ENCODE assay signal across 10 cellular contexts in genomic region chr16:29813644-29814562, GRCh38. TPM values are rescaled to one million over a fixed set of nuclear protein-coding genes. Genes with fewer than 3 reads are reported as not detected.
DNase-seq lines count a peak whose midpoint lies in the region; ATAC-seq and TF ChIP-seq lines count a peak whose summit lies in the region.
"Had no signal": no experiment of that assay in that cellular context is flagged by ENCODE, and none has a peak within 500 bp of the region (broad histone marks: within the 10 kb centered on the region; RNA-seq: fewer than 3 reads in every experiment).

No MANE protein-coding gene starts in this region.

- no peak for TF ChIP-seq CTCF in WERI-Rb-1 (IDR thresholded peaks at IDR 0.05; ENCODE audit: low read depth, low read length)
- TF ChIP-seq CTCF in hepatocyte (IDR thresholded peaks at IDR 0.05; ENCODE audit: poor library complexity): no peak
- no peak for TF ChIP-seq CTCF in PC-9 (conservative IDR thresholded peaks at IDR 0.05)

- DNase-seq in T-helper 1 cell (no peak), WERI-Rb-1 (no peak), hepatocyte (ENCODE audit: low spot score) (no peak), hippocampal formation (lab: John Stamatoyannopoulos, UW) (no peak), PC-9 (no peak), NCI-H1417 (lab: John Stamatoyannopoulos, UW) (no peak)
- no peak for DNase-seq in stimulated activated naive B cell treated with anti-CD40 and anti-IgM and Interleukin-4, amounts not matched to agents 10 μg/mL and 1 μg/mL and 100 μg/mL, for 72 hours
- DNase-seq: testis had no signal

- H3K9me2 ChIP-seq in hepatocyte (replicated peaks; ENCODE audit: insufficient read depth) (no peaks in the 10 kb centered on the region), PC-9 (ENCODE audit: insufficient read depth) (no peaks in the 10 kb centered on the region)

- H3K27ac Mint-ChIP-seq in T-helper 1 cell treated with Interleukin-12 subunit alpha and Interleukin-12 subunit beta and Interleukin-4 antibody, amounts not matched to agents 30 μg/mL and 1 μg/mL, for 36 hours: peak overlapping the region; percentile 45
- H3K27ac Mint-ChIP-seq in stimulated activated naive B cell treated with anti-CD40 and anti-IgM and Interleukin-4, amounts not matched to agents 10 μg/mL and 1 μg/mL and 100 μg/mL, for 72 hours: peak overlapping the region; percentile 73

- no TSS peak for BruUV-seq in PC-9 (replicated peaks; lab: Mats Ljungman, UMichigan)

- H3K27ac ChIP-seq in WERI-Rb-1: peak overlapping the region; percentile 97
- H3K27ac ChIP-seq in hepatocyte: no peak overlapping the region
- H3K27ac ChIP-seq in PC-9: no peak overlapping the region
- H3K27ac ChIP-seq: KMS-11 had no signal

- no peaks in the 10 kb centered on the region for H3K9me3 ChIP-seq in WERI-Rb-1 (ENCODE audit: severe bottlenecking)
- no peaks in the 10 kb centered on the region for H3K9me3 ChIP-seq in hepatocyte (ENCODE audit: low read depth)
- H3K9me3 ChIP-seq in PC-9 (ENCODE audit: insufficient read depth, low read depth): no peaks in the 10 kb centered on the region
- H3K9me3 ChIP-seq: testis had no signal

- H4K20me1 ChIP-seq in hepatocyte (ENCODE audit: insufficient read depth, poor library complexity, severe bottlenecking): peaks cover 14% of the 10 kb centered on the region
- H4K20me1 ChIP-seq in PC-9 (ENCODE audit: insufficient read depth): 0 out of 2 replicates have a peak, but pooled peaks cover 3% of the 10 kb centered on the region

- H3K36me3 Mint-ChIP-seq in T-helper 1 cell treated with Interleukin-12 subunit alpha and Interleukin-12 subunit beta and Interleukin-4 antibody, amounts not matched to agents 30 μg/mL and 1 μg/mL, for 36 hours (ENCODE audit: low read depth): peaks cover 23% of the 10 kb centered on the region
- peaks cover 33 to 39% of the 10 kb centered on the region in 2 donors for H3K36me3 Mint-ChIP-seq in stimulated activated naive B cell treated with anti-CD40 and anti-IgM and Interleukin-4, amounts not matched to agents 10 μg/mL and 1 μg/mL and 100 μg/mL, for 72 hours

- peaks cover 11% of the 10 kb centered on the region for H3K27me3 Mint-ChIP-seq in T-helper 1 cell treated with Interleukin-12 subunit alpha and Interleukin-12 subunit beta and Interleukin-4 antibody, amounts not matched to agents 30 μg/mL and 1 μg/mL, for 36 hours (ENCODE audit: low read depth)
- peaks cover 0 to 15% of the 10 kb centered on the region in 2 donors for H3K27me3 Mint-ChIP-seq in stimulated activated naive B cell treated with anti-CD40 and anti-IgM and Interleukin-4, amounts not matched to agents 10 μg/mL and 1 μg/mL and 100 μg/mL, for 72 hours

- no peaks in the 10 kb centered on the region for H3K9me3 Mint-ChIP-seq in T-helper 1 cell treated with Interleukin-12 subunit alpha and Interleukin-12 subunit beta and Interleukin-4 antibody, amounts not matched to agents 30 μg/mL and 1 μg/mL, for 36 hours
- no peaks in the 10 kb centered on the region for H3K9me3 Mint-ChIP-seq in stimulated activated naive B cell treated with anti-CD40 and anti-IgM and Interleukin-4, amounts not matched to agents 10 μg/mL and 1 μg/mL and 100 μg/mL, for 72 hours

- peak overlapping the region; percentile 36 for H3K4me3 Mint-ChIP-seq in T-helper 1 cell treated with Interleukin-12 subunit alpha and Interleukin-12 subunit beta and Interleukin-4 antibody, amounts not matched to agents 30 μg/mL and 1 μg/mL, for 36 hours
- H3K4me3 Mint-ChIP-seq in stimulated activated naive B cell treated with anti-CD40 and anti-IgM and Interleukin-4, amounts not matched to agents 10 μg/mL and 1 μg/mL and 100 μg/mL, for 72 hours: peak overlapping the region in 1 of 2 donors; percentile 14

- CTCF ChIA-PET in PC-9 (lab: Charles Lee): interaction anchor here (0.6 kb wide), 1 partner anchor 38 kb away, joined by 9 read pairs; no protein-coding TSS in a partner anchor

- H3K36me3 ChIP-seq in WERI-Rb-1 (peaks cover 29% of the 10 kb centered on the region), hepatocyte (replicated peaks; ENCODE audit: insufficient read depth, low read depth) (no peaks in the 10 kb centered on the region), PC-9 (ENCODE audit: low read depth) (0 out of 2 replicates have a peak, but pooled peaks cover 2% of the 10 kb centered on the region)

- H3K4me3 ChIP-seq in WERI-Rb-1 (ENCODE audit: low read depth, low read length) (no peak overlapping the region; the same call in 1 of the 2 replicates), hepatocyte (no peak overlapping the region), PC-9 (no peak overlapping the region)

- H3F3A ChIP-seq in PC-9 (ENCODE audit: insufficient read depth, low read depth): peaks cover 58% of the 10 kb centered on the region

- H3K79me2 ChIP-seq in hepatocyte: peaks cover 51% of the 10 kb centered on the region
- peaks cover 28% of the 10 kb centered on the region for H3K79me2 ChIP-seq in PC-9 (ENCODE audit: low read depth)

- ATAC-seq in stimulated activated naive B cell treated with anti-CD40 and anti-IgM and Interleukin-4, amounts not matched to agents 10 μg/mL and 1 μg/mL and 100 μg/mL, for 72 hours (replicated peaks): no peak

- H3K27me3 ChIP-seq in WERI-Rb-1 (ENCODE audit: insufficient read depth, low read depth, severe bottlenecking) (no peaks in the 10 kb centered on the region), hepatocyte (no peaks in the 10 kb centered on the region), PC-9 (ENCODE audit: insufficient read depth, low read depth) (no peaks in the 10 kb centered on the region)
- H3K27me3 ChIP-seq: testis had no signal

- H3K4me1 ChIP-seq in hepatocyte (ENCODE audit: insufficient read depth) (peaks cover 38% of the 10 kb centered on the region), PC-9 (replicated peaks; ENCODE audit: insufficient read depth) (peaks cover 48% of the 10 kb centered on the region)

- POLR2A ChIA-PET in PC-9 (lab: Charles Lee; ENCODE audit: unreplicated experiment): interaction anchor here (0.6 kb wide), 1 partner anchor 202 kb away, joined by 14 read pairs; no protein-coding TSS in a partner anchor

- peaks cover 50% of the 10 kb centered on the region for H3K4me1 Mint-ChIP-seq in T-helper 1 cell treated with Interleukin-12 subunit alpha and Interleukin-12 subunit beta and Interleukin-4 antibody, amounts not matched to agents 30 μg/mL and 1 μg/mL, for 36 hours (ENCODE audit: low read depth)
- peaks cover 52 to 88% of the 10 kb centered on the region in 2 donors for H3K4me1 Mint-ChIP-seq in stimulated activated naive B cell treated with anti-CD40 and anti-IgM and Interleukin-4, amounts not matched to agents 10 μg/mL and 1 μg/mL and 100 μg/mL, for 72 hours

- 85% methylated on average over 23 of the region's 24 CpGs for WGBS in hepatocyte (ENCODE audit: low lambda C conversion rate, missing lambda C conversion rate)

- intact Hi-C loops in PC-9 (cut with micrococcal nuclease; ENCODE audit: unreplicated experiment): loop anchor here (10.0 kb wide), 1 partner anchor 219 kb away; no protein-coding TSS in a partner anchor

- no peak overlapping the region for H2AFZ ChIP-seq in hepatocyte
- H2AFZ ChIP-seq in PC-9: no peak overlapping the region

- H3K4me2 ChIP-seq in hepatocyte (peak overlapping the region; percentile 91), PC-9 (no peak overlapping the region)

RNA-seq across cellular contexts. Expression of gene PRRT2, which starts 1.9 kb away (rescaled TPM):
- total RNA-seq in hepatocyte (7.0 and 8.0 TPM in 2 replicates), PC-9 (2021) (4.9 and 6.3 TPM in 2 replicates)
- 11.1 and 23.9 TPM in 2 replicates for polyA plus RNA-seq in hepatocyte

RNA-seq across cellular contexts. Expression of gene PAGR1, which starts 2.0 kb away (rescaled TPM):
- total RNA-seq in hepatocyte (31.6 and 39.3 TPM in 2 replicates), PC-9 (2021) (27.5 and 44.6 TPM in 2 replicates)
- polyA plus RNA-seq in hepatocyte: 48.5 and 53.4 TPM in 2 replicates

RNA-seq across cellular contexts. Expression of gene MVP, which starts 6.4 kb away (rescaled TPM):
- total RNA-seq in hepatocyte (80.0 and 121 TPM in 2 replicates), PC-9 (2021) (197 and 208 TPM in 2 replicates)
- polyA plus RNA-seq in hepatocyte: 140 and 146 TPM in 2 replicates

RNA-seq across cellular contexts. Expression of gene MAZ, which starts 7.6 kb away (rescaled TPM):
- total RNA-seq in hepatocyte (123 and 132 TPM in 2 replicates), PC-9 (2021) (463 and 481 TPM in 2 replicates)
- 190 and 192 TPM in 2 replicates for polyA plus RNA-seq in hepatocyte

RNA-seq across cellular contexts. Expression of gene KIF22, which starts 23.4 kb away (rescaled TPM):
- 42.6 and 43.3 TPM in 2 replicates for total RNA-seq in hepatocyte
- 42.5 and 44.5 TPM in 2 replicates for polyA plus RNA-seq in hepatocyte
- 179 and 195 TPM in 2 replicates for total RNA-seq in PC-9 (2021)
